In the genomic region with DNA sequence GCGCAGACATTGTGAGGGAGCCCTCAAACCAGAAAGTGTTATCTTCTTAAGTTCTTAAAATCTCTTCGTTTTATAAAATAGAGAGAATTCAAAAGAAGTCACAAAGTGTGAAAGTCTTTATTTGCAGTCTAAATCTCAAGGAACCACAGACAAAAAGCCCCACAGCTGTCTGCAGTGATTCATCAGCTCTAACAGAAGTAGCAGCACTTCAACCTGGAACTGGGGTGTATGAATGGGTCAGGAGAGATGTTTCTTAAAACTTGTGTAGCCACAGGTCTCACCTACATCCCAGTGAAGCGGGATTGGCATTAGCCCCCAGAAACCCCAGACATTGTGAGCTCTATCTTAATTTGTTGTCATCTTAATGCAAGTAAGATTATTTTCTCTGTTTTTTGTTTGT, we compare ENCODE assay signal across 18 cellular contexts.
"Had no signal": no experiment of that assay in that cellular context is flagged by ENCODE, and none has a peak within 500 bp of the region (broad histone marks: within the 10 kb centered on the region; RNA-seq: fewer than 3 reads in every experiment).

No MANE protein-coding gene starts in this region.

- H3K9me3 ChIP-seq: adrenal gland, neutrophil, SJCRH30, suprapubic skin had no signal

- H3K27ac ChIP-seq: adrenal gland, cardiac muscle cell, esophagus muscularis mucosa, left lung, neutrophil, parathyroid adenoma, SJCRH30, suprapubic skin had no signal

- H3K27me3 ChIP-seq: adrenal gland, cardiac muscle cell, esophagus muscularis mucosa, left lung, neutrophil, SJCRH30, suprapubic skin had no signal

- H3K36me3 ChIP-seq: adrenal gland, cardiac muscle cell, esophagus muscularis mucosa, left lung, SJCRH30, suprapubic skin had no signal

- DNase-seq: activated CD8-positive, alpha-beta memory T cell treated with anti-CD3 and anti-CD28 coated beads, Interleukin-2, amount 50 U/mL, for 48 hours; activated naive CD4-positive, alpha-beta T cell treated with anti-CD3 and anti-CD28 coated beads, Interleukin-2, amount 50 U/mL, for 16 hours; adrenal gland; hippocampal formation; left lung; mammary epithelial cell; mucosa of descending colon; naive thymus-derived CD4-positive, alpha-beta T cell; SJCRH30; stimulated activated CD4-positive, alpha-beta T cell treated with anti-CD3 and anti-CD28 coated beads, Interleukin-4, amount 100 ng/mL, for 1 hour; stimulated activated naive CD4-positive, alpha-beta T cell; trophoblast cell had no signal

- H3K4me1 Mint-ChIP-seq: WTC11 had no signal

- H3K27ac Mint-ChIP-seq: WTC11 had no signal

- H3K4me1 ChIP-seq: adrenal gland, esophagus muscularis mucosa, left lung, parathyroid adenoma, SJCRH30, suprapubic skin had no signal

- H3K27me3 Mint-ChIP-seq: naive thymus-derived CD4-positive, alpha-beta T cell had no signal

- H3K4me3 ChIP-seq: adrenal gland, cardiac muscle cell, esophagus muscularis mucosa, left lung, mucosa of descending colon, SJCRH30, suprapubic skin had no signal

- ATAC-seq: left lung; mucosa of descending colon; naive thymus-derived CD4-positive, alpha-beta T cell; WTC11 had no signal

- H3K4me3 Mint-ChIP-seq: WTC11 had no signal
